Comparison of ENCODE assay signal across 1 cellular context in the genomic region with DNA sequence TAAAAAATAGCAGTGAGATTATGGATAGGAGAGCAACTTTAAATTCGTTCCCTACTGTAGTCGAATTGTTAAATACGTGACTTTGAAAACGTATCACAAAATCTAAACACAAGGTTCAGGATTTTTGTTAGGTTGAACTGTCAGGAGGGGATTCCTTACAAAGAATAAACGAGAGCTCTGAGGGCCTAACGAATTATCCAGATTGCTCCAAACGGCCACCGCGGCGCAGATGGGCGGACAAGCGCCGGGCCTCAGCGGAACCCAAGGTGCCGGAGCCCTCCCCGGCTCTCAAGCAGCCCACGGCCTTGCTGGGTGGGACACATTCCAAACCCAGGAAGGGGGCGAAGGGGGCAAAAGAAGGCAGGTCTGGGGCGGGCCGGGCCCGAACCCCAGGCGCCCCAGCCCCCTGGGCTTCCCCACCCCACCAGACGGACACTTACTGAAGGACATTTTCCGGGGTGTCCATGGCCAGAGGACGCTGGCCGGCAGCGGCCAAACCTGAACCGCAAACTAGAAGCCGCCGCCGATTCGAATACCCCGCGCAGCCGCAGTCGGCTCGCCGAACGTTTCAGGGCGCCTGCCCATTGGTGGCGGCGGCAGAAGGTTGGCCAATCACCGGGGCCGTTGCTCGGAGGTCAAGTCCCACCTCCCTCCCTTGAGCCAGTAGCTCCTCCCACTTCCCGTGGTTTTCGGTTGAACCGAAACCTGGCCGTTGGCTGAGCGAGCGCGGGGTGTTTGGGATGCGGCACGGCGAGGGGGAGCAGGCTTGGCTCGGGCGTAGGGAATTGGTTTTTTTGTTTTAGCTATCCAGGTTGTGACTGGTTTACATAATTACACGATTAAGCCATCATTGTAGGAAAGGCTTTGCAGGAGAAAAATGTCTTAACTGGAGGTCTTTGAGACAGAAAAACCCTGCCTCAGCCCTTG.
A peak's percentile ranks its signal among the peaks of the same experiment; 100 is the strongest.
TF ChIP-seq lines count a peak whose summit lies in the region.

Gene BUB1, minus strand, starts transcription at position 534 of the 927 bp plus-strand sequence. Its CDS starts 68 bp downstream, at position 466.

TF ChIP-seq in K562, 482 proteins besides CTCF, POLR2A, EP300 and RAD21 (continued from another document and continues in another):
- TF ChIP-seq, protein P1, sequence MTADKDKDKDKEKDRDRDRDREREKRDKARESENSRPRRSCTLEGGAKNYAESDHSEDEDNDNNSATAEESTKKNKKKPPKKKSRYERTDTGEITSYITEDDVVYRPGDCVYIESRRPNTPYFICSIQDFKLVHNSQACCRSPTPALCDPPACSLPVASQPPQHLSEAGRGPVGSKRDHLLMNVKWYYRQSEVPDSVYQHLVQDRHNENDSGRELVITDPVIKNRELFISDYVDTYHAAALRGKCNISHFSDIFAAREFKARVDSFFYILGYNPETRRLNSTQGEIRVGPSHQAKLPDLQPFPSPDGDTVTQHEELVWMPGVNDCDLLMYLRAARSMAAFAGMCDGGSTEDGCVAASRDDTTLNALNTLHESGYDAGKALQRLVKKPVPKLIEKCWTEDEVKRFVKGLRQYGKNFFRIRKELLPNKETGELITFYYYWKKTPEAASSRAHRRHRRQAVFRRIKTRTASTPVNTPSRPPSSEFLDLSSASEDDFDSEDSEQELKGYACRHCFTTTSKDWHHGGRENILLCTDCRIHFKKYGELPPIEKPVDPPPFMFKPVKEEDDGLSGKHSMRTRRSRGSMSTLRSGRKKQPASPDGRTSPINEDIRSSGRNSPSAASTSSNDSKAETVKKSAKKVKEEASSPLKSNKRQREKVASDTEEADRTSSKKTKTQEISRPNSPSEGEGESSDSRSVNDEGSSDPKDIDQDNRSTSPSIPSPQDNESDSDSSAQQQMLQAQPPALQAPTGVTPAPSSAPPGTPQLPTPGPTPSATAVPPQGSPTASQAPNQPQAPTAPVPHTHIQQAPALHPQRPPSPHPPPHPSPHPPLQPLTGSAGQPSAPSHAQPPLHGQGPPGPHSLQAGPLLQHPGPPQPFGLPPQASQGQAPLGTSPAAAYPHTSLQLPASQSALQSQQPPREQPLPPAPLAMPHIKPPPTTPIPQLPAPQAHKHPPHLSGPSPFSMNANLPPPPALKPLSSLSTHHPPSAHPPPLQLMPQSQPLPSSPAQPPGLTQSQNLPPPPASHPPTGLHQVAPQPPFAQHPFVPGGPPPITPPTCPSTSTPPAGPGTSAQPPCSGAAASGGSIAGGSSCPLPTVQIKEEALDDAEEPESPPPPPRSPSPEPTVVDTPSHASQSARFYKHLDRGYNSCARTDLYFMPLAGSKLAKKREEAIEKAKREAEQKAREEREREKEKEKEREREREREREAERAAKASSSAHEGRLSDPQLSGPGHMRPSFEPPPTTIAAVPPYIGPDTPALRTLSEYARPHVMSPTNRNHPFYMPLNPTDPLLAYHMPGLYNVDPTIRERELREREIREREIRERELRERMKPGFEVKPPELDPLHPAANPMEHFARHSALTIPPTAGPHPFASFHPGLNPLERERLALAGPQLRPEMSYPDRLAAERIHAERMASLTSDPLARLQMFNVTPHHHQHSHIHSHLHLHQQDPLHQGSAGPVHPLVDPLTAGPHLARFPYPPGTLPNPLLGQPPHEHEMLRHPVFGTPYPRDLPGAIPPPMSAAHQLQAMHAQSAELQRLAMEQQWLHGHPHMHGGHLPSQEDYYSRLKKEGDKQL (CRISPR knock-in tag; IDR thresholded peaks at IDR 0.05; ENCODE audit: borderline replicate concordance), result no peak
- TF ChIP-seq GTF2E2 (tag; IDR thresholded peaks at IDR 0.05) (peak; percentile 58; the same call in 1 of the 2 replicates), ID3 (CRISPR knock-in tag; IDR thresholded peaks at IDR 0.05) (no peak), ID3 (tag; IDR thresholded peaks at IDR 0.05) (no peak), POLR2AphosphoS2 (IDR thresholded peaks at IDR 0.05; ENCODE audit: low read length) (peak; percentile 88; the same call in 1 of the 2 replicates), CHD2 (IDR thresholded peaks at IDR 0.05; ENCODE audit: low read depth, low read length) (peak; percentile 82), TEAD4 (IDR thresholded peaks at IDR 0.05; ENCODE audit: low read length) (no peak; the same call in 1 of the 2 replicates), TEAD4 (CRISPR knock-in tag; IDR thresholded peaks at IDR 0.05; ENCODE audit: borderline replicate concordance) (no peak), GATAD2A (IDR thresholded peaks at IDR 0.05) (0 out of 2 replicates have a peak, but pooled peaks have one; percentile 70), MTA2 (IDR thresholded peaks at IDR 0.05; ENCODE audit: low read depth) (no peak; the same call in 1 of the 2 replicates), ARNT (IDR thresholded peaks at IDR 0.05) (peak in 1 of 2 experiments; percentile 56; a peak in 1 of 4 replicates), MECOM (CRISPR knock-in tag; IDR thresholded peaks at IDR 0.05) (no peak), SETDB1 (IDR thresholded peaks at IDR 0.05; ENCODE audit: low read length) (no peak), IRF2 (CRISPR knock-in tag; IDR thresholded peaks at IDR 0.05) (no peak), U2AF1 (optimal IDR thresholded peaks at IDR 0.05; ENCODE audit: low read depth, low read length) (no peak), MEIS2 (IDR thresholded peaks at IDR 0.05; ENCODE audit: partially characterized antibody) (peak; percentile 35), ARHGAP35 (IDR thresholded peaks at IDR 0.05; ENCODE audit: partially characterized antibody) (no peak), RB1 (IDR thresholded peaks at IDR 0.05; ENCODE audit: low read depth) (peak; percentile 66), ZNF134 (CRISPR knock-in tag; conservative IDR thresholded peaks at IDR 0.05) (no peak), ZNF282 (CRISPR knock-in tag; IDR thresholded peaks at IDR 0.05) (no peak), ELF2 (CRISPR knock-in tag; IDR thresholded peaks at IDR 0.05) (no peak), FOXJ3 (CRISPR knock-in tag; IDR thresholded peaks at IDR 0.05) (no peak), ZBTB5 (IDR thresholded peaks at IDR 0.05) (no peak), RBBP5 (IDR thresholded peaks at IDR 0.05; ENCODE audit: borderline replicate concordance, insufficient read depth, low read length, poor library complexity, severe bottlenecking) (peak; percentile 73), ZFP36 (IDR thresholded peaks at IDR 0.05; ENCODE audit: low read depth, low read length, partially characterized antibody) (no peak), NFIX (CRISPR knock-in tag; IDR thresholded peaks at IDR 0.05; ENCODE audit: low read depth) (no peak), ZNF445 (CRISPR knock-in tag; IDR thresholded peaks at IDR 0.05; ENCODE audit: low read depth) (no peak), COPS2 (conservative IDR thresholded peaks at IDR 0.05) (no peak), NUFIP1 (IDR thresholded peaks at IDR 0.05; ENCODE audit: partially characterized antibody) (peak; percentile 19), KAT8 (IDR thresholded peaks at IDR 0.05; ENCODE audit: low read depth) (no peak), RBM14 (IDR thresholded peaks at IDR 0.05; ENCODE audit: borderline replicate concordance, insufficient read depth, low read depth, low read length) (no peak), HMGN3 (IDR thresholded peaks at IDR 0.05; ENCODE audit: borderline replicate concordance, extremely low read depth, insufficient read length, low read depth, low read length) (peak; percentile 53), ZNF324 (CRISPR knock-in tag; IDR thresholded peaks at IDR 0.05) (no peak), SIN3A (IDR thresholded peaks at IDR 0.05; ENCODE audit: borderline replicate concordance in 2 of 2, control insufficient read depth in 1 of 2, low read depth in 2 of 2, low read length in 2 of 2) (peak in 1 of 2 experiments; percentile 71; a peak in 2 of 4 replicates), ZNF586 (CRISPR knock-in tag; conservative IDR thresholded peaks at IDR 0.05) (no peak), MNT (conservative IDR thresholded peaks at IDR 0.05) (peak; percentile 53 to 82; a peak in 3 of 4 replicates), LARP7 (IDR thresholded peaks at IDR 0.05) (no peak)
- TF ChIP-seq, protein P2, sequence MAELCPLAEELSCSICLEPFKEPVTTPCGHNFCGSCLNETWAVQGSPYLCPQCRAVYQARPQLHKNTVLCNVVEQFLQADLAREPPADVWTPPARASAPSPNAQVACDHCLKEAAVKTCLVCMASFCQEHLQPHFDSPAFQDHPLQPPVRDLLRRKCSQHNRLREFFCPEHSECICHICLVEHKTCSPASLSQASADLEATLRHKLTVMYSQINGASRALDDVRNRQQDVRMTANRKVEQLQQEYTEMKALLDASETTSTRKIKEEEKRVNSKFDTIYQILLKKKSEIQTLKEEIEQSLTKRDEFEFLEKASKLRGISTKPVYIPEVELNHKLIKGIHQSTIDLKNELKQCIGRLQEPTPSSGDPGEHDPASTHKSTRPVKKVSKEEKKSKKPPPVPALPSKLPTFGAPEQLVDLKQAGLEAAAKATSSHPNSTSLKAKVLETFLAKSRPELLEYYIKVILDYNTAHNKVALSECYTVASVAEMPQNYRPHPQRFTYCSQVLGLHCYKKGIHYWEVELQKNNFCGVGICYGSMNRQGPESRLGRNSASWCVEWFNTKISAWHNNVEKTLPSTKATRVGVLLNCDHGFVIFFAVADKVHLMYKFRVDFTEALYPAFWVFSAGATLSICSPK (IDR thresholded peaks at IDR 0.05; ENCODE audit: borderline replicate concordance), result no peak
- TF ChIP-seq, protein P3, sequence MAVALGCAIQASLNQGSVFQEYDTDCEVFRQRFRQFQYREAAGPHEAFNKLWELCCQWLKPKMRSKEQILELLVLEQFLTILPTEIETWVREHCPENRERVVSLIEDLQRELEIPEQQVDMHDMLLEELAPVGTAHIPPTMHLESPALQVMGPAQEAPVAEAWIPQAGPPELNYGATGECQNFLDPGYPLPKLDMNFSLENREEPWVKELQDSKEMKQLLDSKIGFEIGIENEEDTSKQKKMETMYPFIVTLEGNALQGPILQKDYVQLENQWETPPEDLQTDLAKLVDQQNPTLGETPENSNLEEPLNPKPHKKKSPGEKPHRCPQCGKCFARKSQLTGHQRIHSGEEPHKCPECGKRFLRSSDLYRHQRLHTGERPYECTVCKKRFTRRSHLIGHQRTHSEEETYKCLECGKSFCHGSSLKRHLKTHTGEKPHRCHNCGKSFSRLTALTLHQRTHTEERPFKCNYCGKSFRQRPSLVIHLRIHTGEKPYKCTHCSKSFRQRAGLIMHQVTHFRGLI (CRISPR knock-in tag; IDR thresholded peaks at IDR 0.05), result no peak
- TF ChIP-seq, protein P4, sequence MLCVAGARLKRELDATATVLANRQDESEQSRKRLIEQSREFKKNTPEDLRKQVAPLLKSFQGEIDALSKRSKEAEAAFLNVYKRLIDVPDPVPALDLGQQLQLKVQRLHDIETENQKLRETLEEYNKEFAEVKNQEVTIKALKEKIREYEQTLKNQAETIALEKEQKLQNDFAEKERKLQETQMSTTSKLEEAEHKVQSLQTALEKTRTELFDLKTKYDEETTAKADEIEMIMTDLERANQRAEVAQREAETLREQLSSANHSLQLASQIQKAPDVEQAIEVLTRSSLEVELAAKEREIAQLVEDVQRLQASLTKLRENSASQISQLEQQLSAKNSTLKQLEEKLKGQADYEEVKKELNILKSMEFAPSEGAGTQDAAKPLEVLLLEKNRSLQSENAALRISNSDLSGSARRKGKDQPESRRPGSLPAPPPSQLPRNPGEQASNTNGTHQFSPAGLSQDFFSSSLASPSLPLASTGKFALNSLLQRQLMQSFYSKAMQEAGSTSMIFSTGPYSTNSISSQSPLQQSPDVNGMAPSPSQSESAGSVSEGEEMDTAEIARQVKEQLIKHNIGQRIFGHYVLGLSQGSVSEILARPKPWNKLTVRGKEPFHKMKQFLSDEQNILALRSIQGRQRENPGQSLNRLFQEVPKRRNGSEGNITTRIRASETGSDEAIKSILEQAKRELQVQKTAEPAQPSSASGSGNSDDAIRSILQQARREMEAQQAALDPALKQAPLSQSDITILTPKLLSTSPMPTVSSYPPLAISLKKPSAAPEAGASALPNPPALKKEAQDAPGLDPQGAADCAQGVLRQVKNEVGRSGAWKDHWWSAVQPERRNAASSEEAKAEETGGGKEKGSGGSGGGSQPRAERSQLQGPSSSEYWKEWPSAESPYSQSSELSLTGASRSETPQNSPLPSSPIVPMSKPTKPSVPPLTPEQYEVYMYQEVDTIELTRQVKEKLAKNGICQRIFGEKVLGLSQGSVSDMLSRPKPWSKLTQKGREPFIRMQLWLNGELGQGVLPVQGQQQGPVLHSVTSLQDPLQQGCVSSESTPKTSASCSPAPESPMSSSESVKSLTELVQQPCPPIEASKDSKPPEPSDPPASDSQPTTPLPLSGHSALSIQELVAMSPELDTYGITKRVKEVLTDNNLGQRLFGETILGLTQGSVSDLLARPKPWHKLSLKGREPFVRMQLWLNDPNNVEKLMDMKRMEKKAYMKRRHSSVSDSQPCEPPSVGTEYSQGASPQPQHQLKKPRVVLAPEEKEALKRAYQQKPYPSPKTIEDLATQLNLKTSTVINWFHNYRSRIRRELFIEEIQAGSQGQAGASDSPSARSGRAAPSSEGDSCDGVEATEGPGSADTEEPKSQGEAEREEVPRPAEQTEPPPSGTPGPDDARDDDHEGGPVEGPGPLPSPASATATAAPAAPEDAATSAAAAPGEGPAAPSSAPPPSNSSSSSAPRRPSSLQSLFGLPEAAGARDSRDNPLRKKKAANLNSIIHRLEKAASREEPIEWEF (CRISPR knock-in tag; IDR thresholded peaks at IDR 0.05), result no peak
